Comparison of ENCODE assay signal across 11 cellular contexts in genomic region chr3:120066634-120067033, GRCh38.
"Had no signal": no experiment of that assay in that cellular context is flagged by ENCODE, and none has a peak within 500 bp of the region (broad histone marks: within the 10 kb centered on the region; RNA-seq: fewer than 3 reads in every experiment).

No MANE protein-coding gene starts in this region.

- H2AFZ ChIP-seq: GM23248, GM23338 had no signal

- H3K9me3 Mint-ChIP-seq: GM23338, H9 had no signal

- H3K4me3 ChIP-seq: GM23248, GM23338, HAP-1 had no signal

- H3K27ac ChIP-seq: GM23248 had no signal

- H3K4me1 ChIP-seq: HAP-1 had no signal

- DNase-seq: GM23248, GOT3, H7, H9, HCEC 1CT, HFFc6 had no signal

- ATAC-seq: GM23338, HCT116 had no signal

- H3K36me3 ChIP-seq: HAP-1 had no signal

- H3K27ac Mint-ChIP-seq: GM23338, H9, HFFc6 had no signal

- H3K9ac ChIP-seq: GM23248 had no signal

- H3K9me3 ChIP-seq: HAP-1 had no signal

- FAIRE-seq: H1, H54 had no signal

- H3K4me3 Mint-ChIP-seq: GM23338, H9, HFFc6 had no signal
